2 cellular contexts compared by ENCODE assay signal in the genomic region with DNA sequence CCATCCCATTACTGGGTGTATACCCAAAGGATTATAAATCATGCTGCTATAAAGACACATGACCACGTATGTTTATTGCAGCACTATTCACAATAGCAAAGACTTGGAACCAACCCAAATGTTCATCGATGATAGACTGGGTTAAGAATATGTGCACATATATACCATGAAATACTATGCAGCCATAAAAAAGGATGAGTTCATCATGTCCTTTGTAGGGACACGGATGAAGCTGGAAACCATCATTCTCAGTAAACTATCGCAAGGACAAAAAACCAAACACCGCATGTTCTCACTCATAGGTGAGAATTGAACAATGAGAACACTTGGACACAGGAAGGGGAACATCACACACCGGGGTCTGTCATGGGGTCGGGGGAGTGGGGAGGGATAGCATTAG.
DNase-seq lines count a peak whose midpoint lies in the region; ATAC-seq, FAIRE-seq and TF ChIP-seq lines count a peak whose summit lies in the region.
"Not testable (repeated sequence)": the region's sequence is repeated elsewhere in the genome, so short reads cannot be mapped to it uniquely, and the experiment has no call there.

No MANE protein-coding gene starts in this region.

- not testable (repeated sequence) for DNase-seq in K562 (ENCODE audit: extremely low read depth in 1 of 4, low spot score in 3 of 4)

- H3K9me3 ChIP-seq in HEK293 (ENCODE audit: control insufficient read depth, insufficient read depth, low read depth, low read length); K562 (replicated peaks; ENCODE audit: control insufficient read depth, insufficient read depth, low read depth, low read length): not testable (repeated sequence)

- POLR2A ChIA-PET in HEK293 (lab: Yijun Ruan, JAX) = not testable (repeated sequence)
- POLR2A ChIA-PET in K562 (lab: Yijun Ruan, JAX) = interaction anchor here (1.0 kb wide), 1 partner anchor 10 kb away, joined by 4 read pairs; no protein-coding TSS in a partner anchor

- not testable (repeated sequence) for H3K79me2 ChIP-seq in K562 (ENCODE audit: control insufficient read depth, insufficient read depth, low read length)

- CTCF ChIA-PET in HEK293 (lab: Yijun Ruan, JAX); K562 (lab: Yijun Ruan, JAX; ENCODE audit: low intra/inter-chr PET ratio): not testable (repeated sequence)

- not testable (repeated sequence) for H3K4me1 ChIP-seq in HEK293 (ENCODE audit: control insufficient read depth, insufficient read depth, low read length); K562 (replicated peaks in 1 of 2; ENCODE audit: control insufficient read depth in 2 of 2, insufficient read depth in 2 of 2, low read length in 2 of 2)

- WGBS in K562 (ENCODE audit: insufficient coverage, low coverage, missing lambda C conversion rate) = 56% methylated on average over 7 of the region's 7 CpGs

- H4K20me1 ChIP-seq in K562 (replicated peaks; ENCODE audit: control insufficient read depth, insufficient read depth, low read length) = not testable (repeated sequence)

- BruUV-seq in K562 (replicated peaks; lab: Mats Ljungman, UMichigan) = not testable (repeated sequence)

- H3K36me3 ChIP-seq in HEK293 (ENCODE audit: control insufficient read depth in 2 of 2, insufficient read depth in 1 of 2, low read length in 2 of 2); K562 (ENCODE audit: control insufficient read depth, insufficient read depth, low read length): not testable (repeated sequence)

- intact Hi-C loops in K562 (cut with micrococcal nuclease) = not testable (repeated sequence)

- H3K9ac ChIP-seq in K562 (ENCODE audit: insufficient read depth in 1 of 2, low read depth in 2 of 2, low read length in 2 of 2) = not testable (repeated sequence)

- H3K9me1 ChIP-seq in K562 (ENCODE audit: control insufficient read depth, insufficient read depth, low read length) = not testable (repeated sequence)

- not testable (repeated sequence) for H3K4me2 ChIP-seq in K562 (ENCODE audit: insufficient read depth, low read length)

- not testable (repeated sequence) for H2AFZ ChIP-seq in K562 (ENCODE audit: low read depth, low read length)

- TF ChIP-seq RAD21 in K562 (CRISPR knock-in tag; conservative IDR thresholded peaks at IDR 0.05 in 1 of 2, IDR thresholded peaks at IDR 0.05 in 1 of 2) = not testable (repeated sequence)

- not testable (repeated sequence) for H3K4me3 ChIP-seq in HEK293 (ENCODE audit: low read depth, low read length); K562

- not testable (repeated sequence) for H3K27ac ChIP-seq in HEK293 (ENCODE audit: extremely low read depth, low read depth, low read length); K562 (ENCODE audit: extremely low read depth, low read depth, low read length)

- FAIRE-seq in K562 (lab: Jason Lieb, UNC) = not testable (repeated sequence)

- TF ChIP-seq POLR2A in K562 (conservative IDR thresholded peaks at IDR 0.05) = not testable (repeated sequence)

- in situ Hi-C loops in K562 (cut with MboI) = not testable (repeated sequence)

- not testable (repeated sequence) for ATAC-seq in K562

- TF ChIP-seq CTCF in HEK293 (tag by site-specific recombination; IDR thresholded peaks at IDR 0.05); K562 (IDR thresholded peaks at IDR 0.05 in 2 of 3, conservative IDR thresholded peaks at IDR 0.05 in 1 of 3; ENCODE audit: insufficient read depth in 2 of 3, low read depth in 1 of 3, low read length in 3 of 3): not testable (repeated sequence)

- not testable (repeated sequence) for H3K27me3 ChIP-seq in K562 (ENCODE audit: control insufficient read depth in 2 of 2, insufficient read depth in 2 of 2, low read length in 2 of 2)

- not testable (repeated sequence) for TF ChIP-seq EP300 in K562 (IDR thresholded peaks at IDR 0.05; ENCODE audit: low read length)

TF ChIP-seq in HEK293, 187 proteins besides CTCF, POLR2A, EP300 and RAD21:
- TF ChIP-seq ZNF580 (tag by site-specific recombination; IDR thresholded peaks at IDR 0.05) (0 out of 2 replicates have a peak, but pooled peaks have one; percentile 18), ZNF146 (tag by site-specific recombination; IDR thresholded peaks at IDR 0.05) (peak; percentile 86)
TF ChIP-seq in HEK293: peak in this region for 2; not testable (repeated sequence) for 185.

TF ChIP-seq in K562, 482 proteins besides CTCF, POLR2A, EP300 and RAD21:
- TF ChIP-seq KDM1A (IDR thresholded peaks at IDR 0.05) (peak; percentile 46 to 63; a peak in 2 of 4 replicates), ZNF146 (CRISPR knock-in tag; IDR thresholded peaks at IDR 0.05; ENCODE audit: unreplicated experiment) (peak; percentile 92)
